In genomic region chr16:87319997-87320491, GRCh38 we compare ENCODE assay signal across 1 cellular context.
TF ChIP-seq lines count a peak whose summit lies in the region.

No MANE protein-coding gene starts in this region.

TF ChIP-seq in HepG2, 621 proteins besides CTCF, POLR2A, EP300 and RAD21 (continued from another document):
- TF ChIP-seq HNF4G (IDR thresholded peaks at IDR 0.05; ENCODE audit: borderline replicate concordance, low read depth, low read length) (no peak), HNF4G (CRISPR knock-in tag; IDR thresholded peaks at IDR 0.05; ENCODE audit: borderline replicate concordance, low read depth) (peak; percentile 34; the same call in 1 of the 2 replicates), ZNF562 (CRISPR knock-in tag; IDR thresholded peaks at IDR 0.05; ENCODE audit: borderline replicate concordance) (no peak), CBX2 (IDR thresholded peaks at IDR 0.05; ENCODE audit: low read depth, low read length) (no peak), CBX2 (CRISPR knock-in tag; IDR thresholded peaks at IDR 0.05; ENCODE audit: low read depth) (no peak), ATF5 (CRISPR knock-in tag; IDR thresholded peaks at IDR 0.05; ENCODE audit: low read depth) (no peak), ZNF496 (CRISPR knock-in tag; IDR thresholded peaks at IDR 0.05; ENCODE audit: insufficient replicate concordance) (no peak), SRF (IDR thresholded peaks at IDR 0.05; ENCODE audit: low read depth, low read length) (no peak), GMEB1 (CRISPR knock-in tag; IDR thresholded peaks at IDR 0.05; ENCODE audit: borderline replicate concordance) (no peak), ATM (IDR thresholded peaks at IDR 0.05; ENCODE audit: borderline replicate concordance) (no peak), ZNF672 (CRISPR knock-in tag; IDR thresholded peaks at IDR 0.05) (no peak), ZSCAN20 (CRISPR knock-in tag; IDR thresholded peaks at IDR 0.05; ENCODE audit: borderline replicate concordance) (no peak), ZFP82 (CRISPR knock-in tag; IDR thresholded peaks at IDR 0.05; ENCODE audit: borderline replicate concordance) (no peak), MXD1 (CRISPR knock-in tag; IDR thresholded peaks at IDR 0.05) (no peak), KDM6A (CRISPR knock-in tag; IDR thresholded peaks at IDR 0.05; ENCODE audit: low read depth) (no peak), ZNF513 (CRISPR knock-in tag; conservative IDR thresholded peaks at IDR 0.05) (no peak), GZF1 (CRISPR knock-in tag; IDR thresholded peaks at IDR 0.05) (no peak), ZNF781 (CRISPR knock-in tag; IDR thresholded peaks at IDR 0.05; ENCODE audit: borderline replicate concordance, not compliant biosample characterization) (no peak), IRX3 (CRISPR knock-in tag; IDR thresholded peaks at IDR 0.05; ENCODE audit: borderline replicate concordance, low read depth) (no peak), ZFP62 (CRISPR knock-in tag; IDR thresholded peaks at IDR 0.05) (no peak), ZNF260 (CRISPR knock-in tag; IDR thresholded peaks at IDR 0.05; ENCODE audit: borderline replicate concordance, low read depth) (no peak), ZC3H13 (CRISPR knock-in tag; IDR thresholded peaks at IDR 0.05) (no peak), ZFX (CRISPR knock-in tag; IDR thresholded peaks at IDR 0.05; ENCODE audit: low read depth) (peak; percentile 18; the same call in 1 of the 2 replicates), PAF1 (CRISPR knock-in tag; IDR thresholded peaks at IDR 0.05) (peak; percentile 40; the same call in 1 of the 2 replicates), SMYD3 (CRISPR knock-in tag; IDR thresholded peaks at IDR 0.05) (no peak), MXD3 (CRISPR knock-in tag; IDR thresholded peaks at IDR 0.05) (no peak), ZBTB46 (CRISPR knock-in tag; IDR thresholded peaks at IDR 0.05; ENCODE audit: borderline replicate concordance) (no peak), SNAPC5 (CRISPR knock-in tag; IDR thresholded peaks at IDR 0.05; ENCODE audit: borderline replicate concordance) (no peak)
TF ChIP-seq in HepG2: peak in this region for 21.
